18 cellular contexts compared by ENCODE assay signal in the genomic region with DNA sequence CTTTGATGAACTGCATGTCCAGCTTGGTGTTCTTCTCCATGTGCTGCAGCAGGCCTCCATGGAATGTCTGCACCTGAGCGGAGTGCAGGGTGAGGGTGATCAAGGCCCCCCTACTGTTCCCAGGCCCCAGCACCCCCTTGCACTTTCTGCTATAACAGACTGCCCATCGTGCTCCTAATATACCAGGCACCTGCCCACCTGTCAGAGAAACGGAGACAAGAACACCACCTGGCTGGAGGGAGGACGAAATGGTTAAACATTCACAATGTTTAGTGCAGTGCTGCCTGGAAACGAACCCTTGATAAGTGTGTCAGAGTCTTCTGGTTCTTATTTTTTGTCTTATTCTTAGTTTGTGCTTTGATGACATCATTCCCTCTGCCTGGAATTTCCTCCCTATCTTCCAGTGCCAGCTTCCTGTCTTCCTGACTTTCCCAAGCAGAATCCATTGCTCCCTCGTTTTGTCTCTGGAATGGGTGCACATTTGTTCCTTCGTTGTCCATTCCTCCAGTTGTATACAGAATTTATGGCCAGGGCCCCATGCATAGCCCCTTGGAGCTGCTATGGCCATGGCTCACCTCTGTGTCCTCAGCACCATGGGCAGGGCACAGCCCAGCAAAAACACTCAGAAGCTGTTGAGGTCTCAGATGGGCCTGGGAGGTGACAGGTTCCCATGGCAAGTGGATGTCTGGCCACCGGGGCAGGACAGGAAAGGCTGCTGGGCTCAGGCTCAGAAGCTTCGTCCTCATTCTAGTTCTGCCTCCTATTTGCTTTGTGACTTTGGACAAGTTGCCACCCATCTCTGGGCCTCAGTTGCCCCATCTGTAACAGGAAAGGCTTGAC. TPM values are rescaled to one million over a fixed set of nuclear protein-coding genes. Genes with fewer than 3 reads are reported as not detected.
DNase-seq lines count a peak whose midpoint lies in the region; ATAC-seq and TF ChIP-seq lines count a peak whose summit lies in the region.
"Had no signal": no experiment of that assay in that cellular context is flagged by ENCODE, and none has a peak within 500 bp of the region (broad histone marks: within the 10 kb centered on the region; RNA-seq: fewer than 3 reads in every experiment).

No MANE protein-coding gene starts in this region.

- no peak for ATAC-seq in left ventricle myocardium superior
- ATAC-seq in GM21381 (IDR thresholded peaks at IDR 0.05; ENCODE audit: unreplicated experiment) = no peak
- no peak for ATAC-seq in HG02973 (IDR thresholded peaks at IDR 0.05; ENCODE audit: unreplicated experiment)
- ATAC-seq: stimulated activated naive CD8-positive, alpha-beta T cell treated with anti-CD3 and anti-CD28 coated beads, Interleukin-15, amount 100 ng/mL, for 72 hours had no signal

- CTCF ChIA-PET in RWPE1 (lab: Yijun Ruan, JAX) = no interaction called here

- POLR2A ChIA-PET in RWPE1 (lab: Yijun Ruan, JAX; ENCODE audit: low non-redundant PET) = no interaction called here

- peak; percentile 47 for DNase-seq in ELR (ENCODE audit: low read depth)
- peak; percentile 63 for DNase-seq in amniotic epithelial cell (ENCODE audit: low read depth)
- peak; percentile 16 for DNase-seq in left ventricle myocardium superior
- DNase-seq in pulmonary artery endothelial cell (ENCODE audit: low read depth, low spot score) = peak; percentile 53
- no peak for DNase-seq in ecto neural progenitor cell (ENCODE audit: low spot score)
- no peak for DNase-seq in RWPE1 (ENCODE audit: low spot score)
- DNase-seq: activated naive CD8-positive, alpha-beta T cell treated with anti-CD3 and anti-CD28 coated beads, Interleukin-2, amount 10 ng/mL, durations not matched to agents 7 days and 5 days; CD4-positive, CD25-positive, alpha-beta regulatory T cell; NCI-H1694; NCI-H774; stimulated activated naive CD8-positive, alpha-beta T cell treated with anti-CD3 and anti-CD28 coated beads, Interleukin-15, amount 100 ng/mL, for 72 hours; WERI-Rb-1 had no signal

- no peak overlapping the region for H3K27ac ChIP-seq in RWPE1
- H3K27ac ChIP-seq: heart left ventricle, KMS-11, prostate gland, SK-N-MC, WERI-Rb-1 had no signal

- intact Hi-C loops in left ventricle myocardium superior (cut with micrococcal nuclease) = no loop called here

- no peak for TF ChIP-seq CTCF in RWPE1 (conservative IDR thresholded peaks at IDR 0.05; ENCODE audit: low read depth)

RNA-seq across cellular contexts. Expression of gene BAIAP2L2, which starts 11.9 kb away (rescaled TPM):
- total RNA-seq in left ventricle myocardium superior (0.15 TPM), pulmonary artery endothelial cell (under 0.01 and 0.71 TPM in 2 replicates)

RNA-seq across cellular contexts. Expression of gene SLC16A8, which starts 14.6 kb away (rescaled TPM):
- total RNA-seq in left ventricle myocardium superior (not detected), pulmonary artery endothelial cell (0.20 and 0.21 TPM in 2 replicates)
- total RNA-seq: activated naive CD8-positive, alpha-beta T cell treated with anti-CD3 and anti-CD28 coated beads, Interleukin-2, amount 10 ng/mL, durations not matched to agents 7 days and 5 days; CD4-positive, CD25-positive, alpha-beta regulatory T cell; heart left ventricle had no signal

RNA-seq across cellular contexts. Expression of gene PICK1, which starts 41.4 kb away (rescaled TPM):
- 26.5 TPM for total RNA-seq in left ventricle myocardium superior
- 8.7 and 12.9 TPM in 2 replicates for total RNA-seq in pulmonary artery endothelial cell

Comparison
In these comparisons a context has a peak if more than half of its experiments do, and no peak if none do; other contexts are left out.
1. DNase-seq: peak in ELR (single experiment), amniotic epithelial cell (single experiment), left ventricle myocardium superior (single experiment) and pulmonary artery endothelial cell (single experiment); none in ecto neural progenitor cell (single experiment) and RWPE1 (single experiment).